ENCODE assay signal across 12 cellular contexts in the genomic region with DNA sequence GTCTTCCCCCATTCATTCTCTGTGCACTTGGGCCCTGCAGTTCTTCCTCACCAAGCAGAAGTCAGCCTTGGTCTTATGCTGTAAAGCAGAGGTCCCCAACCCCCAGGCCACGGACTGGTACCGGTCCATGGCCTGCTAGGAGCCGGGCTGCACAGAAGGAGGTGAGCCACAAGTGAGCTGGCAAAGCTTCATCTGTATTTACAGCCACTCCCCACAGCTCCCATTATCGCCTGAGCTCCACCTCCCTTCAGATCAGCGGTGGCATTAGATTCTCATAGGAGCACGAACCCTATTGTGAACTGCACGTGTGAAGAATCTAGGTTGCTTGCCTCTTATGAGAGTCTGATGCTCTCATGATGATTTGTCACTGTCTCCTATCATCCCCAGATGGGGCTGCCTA.
"Had no signal": no experiment of that assay in that cellular context is flagged by ENCODE, and none has a peak within 500 bp of the region (broad histone marks: within the 10 kb centered on the region; RNA-seq: fewer than 3 reads in every experiment).

No MANE protein-coding gene starts in this region.

- H3K4me3 Mint-ChIP-seq: activated CD8-positive, alpha-beta memory T cell treated with anti-CD3 and anti-CD28 coated beads, Interleukin-2, amount 10 ng/mL, durations not matched to agents 7 days and 5 days; mesothelial cell of epicardium had no signal

- ATAC-seq: activated CD8-positive, alpha-beta memory T cell treated with anti-CD3 and anti-CD28 coated beads, Interleukin-2, amount 10 ng/mL, durations not matched to agents 7 days and 5 days; left cardiac atrium; lower lobe of right lung had no signal

- H3K27ac Mint-ChIP-seq: activated CD8-positive, alpha-beta memory T cell treated with anti-CD3 and anti-CD28 coated beads, Interleukin-2, amount 10 ng/mL, durations not matched to agents 7 days and 5 days; mesothelial cell of epicardium had no signal

- H3K27ac ChIP-seq: dorsolateral prefrontal cortex, lower lobe of right lung had no signal

- H3K4me1 ChIP-seq: lower lobe of right lung had no signal

- H3K4me3 ChIP-seq: dorsolateral prefrontal cortex, lower lobe of right lung had no signal

- H3K27me3 Mint-ChIP-seq: activated CD8-positive, alpha-beta memory T cell treated with anti-CD3 and anti-CD28 coated beads, Interleukin-2, amount 10 ng/mL, durations not matched to agents 7 days and 5 days had no signal

- H3K36me3 Mint-ChIP-seq: activated CD8-positive, alpha-beta memory T cell treated with anti-CD3 and anti-CD28 coated beads, Interleukin-2, amount 10 ng/mL, durations not matched to agents 7 days and 5 days had no signal

- H3K4me1 Mint-ChIP-seq: activated CD8-positive, alpha-beta memory T cell treated with anti-CD3 and anti-CD28 coated beads, Interleukin-2, amount 10 ng/mL, durations not matched to agents 7 days and 5 days had no signal

- H3K27me3 ChIP-seq: dorsolateral prefrontal cortex had no signal

- DNase-seq: activated CD4-positive, alpha-beta T cell treated with anti-CD3 and anti-CD28 coated beads, Interleukin-2, amount 50 U/mL, for 48 hours; activated CD4-positive, CD25-positive, alpha-beta regulatory T cell treated with anti-CD3 and anti-CD28 coated beads, Interleukin-2, amount 50 U/mL, for 72 hours; activated CD8-positive, alpha-beta memory T cell treated with anti-CD3 and anti-CD28 coated beads, Interleukin-2, amount 10 ng/mL, durations not matched to agents 7 days and 5 days; activated naive CD4-positive, alpha-beta T cell treated with anti-CD3 and anti-CD28 coated beads, Interleukin-2, amount 50 U/mL, for 16 hours; activated T-cell treated with anti-CD3 and anti-CD28 coated beads, Interleukin-2, amount 50 U/mL, for 1 hour; dorsolateral prefrontal cortex; erythroblast; left cardiac atrium; lower lobe of right lung; stimulated activated CD4-positive, alpha-beta T cell treated with anti-CD3 and anti-CD28 coated beads, Interleukin-12 subunit alpha, Interleukin-12 subunit beta, amount 100 ng/mL, for 4 hours; stimulated activated CD4-positive, alpha-beta T cell treated with anti-CD3 and anti-CD28 coated beads, Interleukin-2, amount 100 ng/mL, for 24 hours had no signal

- H3K9me3 ChIP-seq: lower lobe of right lung had no signal

- H3K36me3 ChIP-seq: lower lobe of right lung had no signal
